Comparison of ENCODE assay signal across 14 cellular contexts in genomic region chr2:152826880-152827279, GRCh38.
DNase-seq lines count a peak whose midpoint lies in the region; ATAC-seq, FAIRE-seq and TF ChIP-seq lines count a peak whose summit lies in the region.
"Had no signal": no experiment of that assay in that cellular context is flagged by ENCODE, and none has a peak within 500 bp of the region (broad histone marks: within the 10 kb centered on the region; RNA-seq: fewer than 3 reads in every experiment).

No MANE protein-coding gene starts in this region.

- no peak overlapping the region for H3K4me2 ChIP-seq in mesendoderm (ENCODE audit: low read length)

- H3K56ac ChIP-seq in mesendoderm (ENCODE audit: low read length): no peak overlapping the region

- no peak overlapping the region for H3K9ac ChIP-seq in mesendoderm (ENCODE audit: low read length)

- no peak overlapping the region for H4K5ac ChIP-seq in mesendoderm (ENCODE audit: low read length)

- no CpG with 5 or more reads among the region's 1 CpG for WGBS in mesendoderm (ENCODE audit: extremely low coverage, insufficient coverage, low lambda C conversion rate)

- no peak for ATAC-seq in GM21381 (IDR thresholded peaks at IDR 0.05; ENCODE audit: unreplicated experiment)
- ATAC-seq: left cardiac atrium had no signal

- H3K27me3 ChIP-seq in vagina: no peaks in the 10 kb centered on the region
- no peaks in the 10 kb centered on the region for H3K27me3 ChIP-seq in mesendoderm (ENCODE audit: insufficient read depth, low read length, poor library complexity)

- TF ChIP-seq CTCF in fibroblast of the aortic adventitia (IDR thresholded peaks at IDR 0.05; ENCODE audit: insufficient read depth, low read length) (no peak), vagina (IDR thresholded peaks at IDR 0.05) (no peak)

- H2BK15ac ChIP-seq in mesendoderm (replicated peaks; ENCODE audit: low read depth): no peak overlapping the region

- intact Hi-C loops in vagina (cut with DNase I): no loop called here

- H3K4me3 ChIP-seq in fibroblast of the aortic adventitia (ENCODE audit: low read depth, low read length) (no peak overlapping the region), vagina (no peak overlapping the region), mesendoderm (ENCODE audit: low read length) (no peak overlapping the region)

- no peak overlapping the region for H2AK5ac ChIP-seq in mesendoderm (ENCODE audit: low read length)

- no peaks in the 10 kb centered on the region for H3K79me2 ChIP-seq in mesendoderm (ENCODE audit: control insufficient read depth, insufficient read depth, low read length)

- H3K4me1 ChIP-seq in vagina: no peaks in the 10 kb centered on the region
- H3K4me1 ChIP-seq in mesendoderm (ENCODE audit: control insufficient read depth, low read depth, low read length): peaks cover 3% of the 10 kb centered on the region

- H3K79me1 ChIP-seq in mesendoderm (ENCODE audit: low read length): no peaks in the 10 kb centered on the region

- H3K27ac ChIP-seq in vagina (no peak overlapping the region), mesendoderm (ENCODE audit: low read depth, low read length) (no peak overlapping the region)

- no peak overlapping the region for H3K4ac ChIP-seq in mesendoderm (ENCODE audit: low read depth, low read length)

- H3K23ac ChIP-seq in mesendoderm (ENCODE audit: low read length): no peak overlapping the region

- no peak overlapping the region for H3K18ac ChIP-seq in mesendoderm (ENCODE audit: low read length)

- H3K36me3 ChIP-seq in vagina (no peaks in the 10 kb centered on the region), mesendoderm (ENCODE audit: control insufficient read depth, insufficient read depth, low read length) (no peaks in the 10 kb centered on the region)

- no peak for TF ChIP-seq POLR2A in GM12892 (IDR thresholded peaks at IDR 0.05; ENCODE audit: low read depth, low read length)
- TF ChIP-seq POLR2A in vagina (IDR thresholded peaks at IDR 0.05): no peak

- no peak overlapping the region for H4K8ac ChIP-seq in mesendoderm (ENCODE audit: low read depth, low read length)

- no peak overlapping the region for H2BK120ac ChIP-seq in mesendoderm (ENCODE audit: low read depth, low read length)

- no peak overlapping the region for H2BK5ac ChIP-seq in mesendoderm (ENCODE audit: low read length)

- peak; percentile 44 for FAIRE-seq in GM12892 (lab: Jason Lieb, UNC)

- DNase-seq in AG08395 (ENCODE audit: low spot score): peak; percentile 4
- no peak for DNase-seq in GM12892 (ENCODE audit: insufficient read length)
- DNase-seq in fibroblast of the aortic adventitia (ENCODE audit: low read depth): peak; percentile 39
- DNase-seq in vagina (ENCODE audit: extremely low spot score in 2 of 2): no peak
- no peak for DNase-seq in HuH-7 (ENCODE audit: low spot score)
- DNase-seq in mesendoderm: no peak
- DNase-seq: activated B cell treated with CpG ODN at 0.5 μM for 24 hours; activated naive CD4-positive, alpha-beta T cell treated with anti-CD3 and anti-CD28 coated beads, Interleukin-2, amount 10 ng/mL, durations not matched to agents 7 days and 5 days; left cardiac atrium; NCI-H1092 treated with DMSO at 0.1 percent for 48 hours; NCI-H2227 treated with DMSO at 0.1 percent for 48 hours; stimulated activated CD4-positive, alpha-beta T cell treated with anti-CD3 and anti-CD28 coated beads, Interleukin-15, amount 100 ng/mL, for 24 hours had no signal

- no peaks in the 10 kb centered on the region for H3K9me3 ChIP-seq in vagina

TF ChIP-seq in PFSK-1, 5 proteins besides CTCF, POLR2A, EP300 and RAD21:
- TF ChIP-seq POLR2AphosphoS5 (IDR thresholded peaks at IDR 0.05; ENCODE audit: low read depth, low read length) (no peak), FOXP2 (optimal IDR thresholded peaks at IDR 0.05; ENCODE audit: borderline replicate concordance, extremely low read depth, extremely low read length, insufficient read depth) (peak; percentile 25)

Comparison
In these comparisons a context has a peak if more than half of its experiments do, and no peak if none do; other contexts are left out.
1. DNase-seq: peak in AG08395 (single experiment) and fibroblast of the aortic adventitia (single experiment); none in GM12892 (single experiment), vagina (0 of 2), HuH-7 (single experiment) and mesendoderm (single experiment).